8 cellular contexts compared by ENCODE assay signal in the genomic region with DNA sequence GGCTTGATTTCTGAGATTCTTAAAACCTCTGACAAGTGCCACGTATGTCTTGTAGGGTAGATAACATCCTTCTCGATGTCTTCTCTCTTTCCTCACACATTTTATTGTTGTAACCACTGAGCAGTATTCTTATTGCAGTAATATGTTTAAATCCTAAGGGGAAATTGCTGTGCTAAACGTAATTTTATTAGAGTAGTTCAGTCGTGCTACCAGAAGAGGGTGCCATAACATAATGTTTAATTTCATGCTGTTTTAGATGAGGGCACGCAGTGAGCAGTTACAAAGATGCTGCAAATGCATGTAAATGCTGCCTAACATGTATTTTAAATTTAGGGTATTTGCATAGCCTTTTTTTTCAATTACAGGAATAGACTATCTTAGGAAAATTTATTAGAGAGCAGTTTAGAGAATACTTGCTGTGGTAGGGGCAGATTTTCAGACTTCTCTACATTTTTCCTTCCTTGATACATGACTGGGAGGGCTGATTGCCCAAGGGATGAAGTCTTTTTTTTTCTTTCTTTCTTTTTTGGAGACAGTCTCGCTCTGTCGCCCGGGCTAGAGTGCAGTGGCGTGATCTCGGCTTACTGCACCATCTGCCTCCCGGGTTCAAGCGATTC. TPM values are rescaled to one million over a fixed set of nuclear protein-coding genes. Genes with fewer than 3 reads are reported as not detected.
A peak's percentile ranks its signal among the peaks of the same experiment; 100 is the strongest.
DNase-seq lines count a peak whose midpoint lies in the region; ATAC-seq and TF ChIP-seq lines count a peak whose summit lies in the region.

No MANE protein-coding gene starts in this region.

- peak; percentile 4 for DNase-seq in NCI-H2029 treated with DMSO at 0.1 percent for 48 hours (lab: John Stamatoyannopoulos, UW)
- no peak for DNase-seq in NCI-H2029 (lab: John Stamatoyannopoulos, UW)
- peak; percentile 54 for DNase-seq in NOMO-1 treated with dmso at 0.1 percent for 144 hours (lab: John Stamatoyannopoulos, UW; ENCODE audit: unreplicated experiment)
- no peak for DNase-seq in colonic mucosa
- no peak for DNase-seq in lung (ENCODE audit: low spot score)

- H3K36me3 ChIP-seq in colonic mucosa, result no peaks in the 10 kb centered on the region
- peaks cover 17 to 30% of the 10 kb centered on the region in 2 donors for H3K36me3 ChIP-seq in lung (ENCODE audit: control insufficient read depth in 2 of 2, insufficient read depth in 2 of 2, low read length in 2 of 2)

- intact Hi-C loops in colonic mucosa (cut with DNase I), result loop anchor here (5.0 kb wide), 1 partner anchor 361 kb away; no protein-coding TSS in a partner anchor

- H3K9me3 ChIP-seq in colonic mucosa (no peaks in the 10 kb centered on the region), lung (ENCODE audit: control insufficient read depth in 2 of 2, insufficient read depth in 1 of 2, low read length in 1 of 2) (no peaks in the 10 kb centered on the region)

- H3K27ac ChIP-seq in colonic mucosa (no peak overlapping the region), lung (ENCODE audit: low read depth in 1 of 2, low read length in 1 of 2) (no peak overlapping the region)

- H3K4me3 ChIP-seq in colonic mucosa (no peak overlapping the region), lung (no peak overlapping the region)

- no peaks in the 10 kb centered on the region for H3K27me3 ChIP-seq in colonic mucosa
- no peaks in the 10 kb centered on the region for H3K27me3 ChIP-seq in lung (ENCODE audit: control insufficient read depth, insufficient read depth)

- WGBS in lung, 2 donors, result 62 to 67% methylated on average over 12 of the region's 12 CpGs

- ATAC-seq in HG03342 (IDR thresholded peaks at IDR 0.05; ENCODE audit: unreplicated experiment), result peak; percentile 67
- peak; percentile 62 for ATAC-seq in lung (ENCODE audit: insufficient read depth, low FRiP score)
- ATAC-seq in HG03439 (IDR thresholded peaks at IDR 0.05; ENCODE audit: unreplicated experiment), result no peak
- no peak for ATAC-seq in GM21360 (IDR thresholded peaks at IDR 0.05; ENCODE audit: unreplicated experiment)

- TF ChIP-seq CTCF in colonic mucosa (IDR thresholded peaks at IDR 0.05) (peak; percentile 60), lung (IDR thresholded peaks at IDR 0.05; ENCODE audit: control extremely low read depth, extremely low read depth) (peak; percentile 71)

- H3K4me1 ChIP-seq in colonic mucosa (no peaks in the 10 kb centered on the region), lung (ENCODE audit: control insufficient read depth in 2 of 2, insufficient read depth in 2 of 2, low read length in 2 of 2) (no peaks in the 10 kb centered on the region)

- no peak overlapping the region for H3K9ac ChIP-seq in colonic mucosa (ENCODE audit: low read depth in 2 of 2, low read length in 2 of 2)

RNA-seq across cellular contexts. Expression of a gene that starts 51.7 kb away (rescaled TPM):
- total RNA-seq in colonic mucosa, result 10 to 100 TPM; 13.6 to 21.5 TPM
- 1 to 10 TPM; 7.4 to 9.0 TPM for total RNA-seq in lung
- polyA plus RNA-seq in lung, result 1 to 10 TPM in 1 of 2 donors, under 1 TPM in 1; 0.76 to 1.4 TPM

Comparison
In these comparisons a context has a peak if more than half of its experiments do, and no peak if none do; other contexts are left out.
1. DNase-seq: peak in NCI-H2029 treated with DMSO at 0.1 percent for 48 hours (single experiment) and NOMO-1 treated with dmso at 0.1 percent for 144 hours (single experiment); none in NCI-H2029 (single experiment), colonic mucosa (single experiment) and lung (single experiment).
2. ATAC-seq: peak in HG03342 (single experiment) and lung (single experiment); none in HG03439 (single experiment) and GM21360 (single experiment).